In the genomic region with DNA sequence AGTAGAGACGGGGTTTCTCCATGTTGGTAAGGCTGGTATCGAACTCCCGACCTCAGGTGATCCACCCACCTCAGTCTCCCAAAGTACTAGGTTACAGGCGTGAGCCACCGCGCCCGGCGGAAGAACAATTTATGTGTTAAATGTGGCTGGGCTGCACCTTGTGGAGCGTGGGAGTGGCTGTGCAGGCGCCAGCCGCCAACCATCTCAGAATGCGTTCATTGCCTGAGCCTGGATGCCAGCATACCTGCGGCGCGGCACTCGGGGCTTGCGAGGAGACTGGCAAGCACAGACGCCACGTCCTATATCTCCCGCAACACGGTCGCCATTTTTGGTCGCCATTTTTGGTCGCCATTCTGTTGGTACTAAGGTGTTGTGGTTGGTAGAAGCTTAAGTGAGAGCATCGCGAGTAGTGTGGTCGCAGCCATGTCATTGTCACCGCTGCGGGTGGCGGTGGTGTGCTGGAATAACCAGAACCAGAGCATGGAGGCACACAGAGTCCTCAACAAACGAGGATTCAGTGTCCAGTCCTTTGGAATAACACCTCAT, we compare ENCODE assay signal across 25 cellular contexts.
"Had no signal": no experiment of that assay in that cellular context is flagged by ENCODE, and none has a peak within 500 bp of the region (broad histone marks: within the 10 kb centered on the region; RNA-seq: fewer than 3 reads in every experiment).

No MANE protein-coding gene starts in this region.

- H3K36me3 Mint-ChIP-seq: activated naive CD4-positive, alpha-beta T cell treated with anti-CD3 and anti-CD28 coated beads, Interleukin-2, amount 10 ng/mL, durations not matched to agents 7 days and 5 days; activated naive CD4-positive, alpha-beta T cell treated with anti-CD3 and anti-CD28 coated beads, Interleukin-2, amount 50 U/mL, for 72 hours; activated naive CD8-positive, alpha-beta T cell treated with anti-CD3 and anti-CD28 coated beads, Interleukin-2, amount 10 ng/mL, durations not matched to agents 7 days and 5 days had no signal

- H3K27me3 Mint-ChIP-seq: activated CD4-positive, alpha-beta T cell treated with anti-CD3 and anti-CD28 coated beads, Interleukin-2, amount 10 ng/mL, durations not matched to agents 7 days and 5 days; activated CD8-positive, alpha-beta T cell treated with anti-CD3 and anti-CD28 coated beads for 36 hours; activated naive CD4-positive, alpha-beta T cell treated with anti-CD3 and anti-CD28 coated beads, Interleukin-2, amount 10 ng/mL, durations not matched to agents 7 days and 5 days; activated naive CD8-positive, alpha-beta T cell treated with anti-CD3 and anti-CD28 coated beads, Interleukin-2, amount 10 ng/mL, durations not matched to agents 7 days and 5 days; activated T-helper 17 cell treated with anti-CD3 and anti-CD28 coated beads, Interleukin-2, amount 50 U/mL, for 72 hours; T-helper 17 cell had no signal

- H3K4me3 ChIP-seq: body of pancreas, colonic mucosa had no signal

- DNase-seq: activated CD4-positive, alpha-beta T cell treated with anti-CD3 and anti-CD28 coated beads for 1 hour; activated CD4-positive, alpha-beta T cell treated with anti-CD3 and anti-CD28 coated beads for 4 hours; activated CD4-positive, alpha-beta T cell treated with anti-CD3 and anti-CD28 coated beads, Interleukin-2, amount 10 ng/mL, durations not matched to agents 7 days and 5 days; activated CD4-positive, alpha-beta T cell treated with anti-CD3 and anti-CD28 coated beads, Interleukin-2, amount 50 U/mL, for 4 hours; activated CD8-positive, alpha-beta memory T cell treated with anti-CD3 and anti-CD28 coated beads for 24 hours; activated CD8-positive, alpha-beta T cell treated with anti-CD3 and anti-CD28 coated beads for 36 hours; activated effector memory CD4-positive, alpha-beta T cell treated with Interleukin-2 at 50 U/mL for 16 hours; activated naive CD4-positive, alpha-beta T cell; activated naive CD4-positive, alpha-beta T cell treated with anti-CD3 and anti-CD28 coated beads, Interleukin-2, amount 10 ng/mL, durations not matched to agents 7 days and 5 days; activated naive CD8-positive, alpha-beta T cell treated with anti-CD3 and anti-CD28 coated beads, Interleukin-2, amount 10 ng/mL, durations not matched to agents 7 days and 5 days; activated T-cell treated with anti-CD3 and anti-CD28 coated beads, Interleukin-2, amount 50 U/mL, for 4 hours; body of pancreas; caudate nucleus; colonic mucosa; effector memory CD4-positive, alpha-beta T cell; endodermal cell; foreskin fibroblast; head of caudate nucleus; T-helper 1 cell; T-helper 17 cell had no signal

- H3K9me3 ChIP-seq: body of pancreas, colonic mucosa had no signal

- H3K4me1 Mint-ChIP-seq: activated CD4-positive, alpha-beta T cell treated with anti-CD3 and anti-CD28 coated beads, Interleukin-2, amount 10 ng/mL, durations not matched to agents 7 days and 5 days; activated naive CD4-positive, alpha-beta T cell treated with anti-CD3 and anti-CD28 coated beads, Interleukin-2, amount 10 ng/mL, durations not matched to agents 7 days and 5 days; activated naive CD8-positive, alpha-beta T cell treated with anti-CD3 and anti-CD28 coated beads, Interleukin-2, amount 10 ng/mL, durations not matched to agents 7 days and 5 days; activated T-helper 17 cell treated with anti-CD3 and anti-CD28 coated beads, Interleukin-2, amount 50 U/mL, for 72 hours; T-helper 17 cell had no signal

- ATAC-seq: activated CD8-positive, alpha-beta T cell treated with anti-CD3 and anti-CD28 coated beads for 36 hours; activated naive CD4-positive, alpha-beta T cell treated with anti-CD3 and anti-CD28 coated beads, Interleukin-2, amount 50 U/mL, for 72 hours; activated T-cell treated with anti-CD3 and anti-CD28 coated beads, Interleukin-2, amount 50 U/mL, for 4 hours; activated T-helper 17 cell treated with anti-CD3 and anti-CD28 coated beads, Interleukin-2, amount 50 U/mL, for 72 hours; body of pancreas; esophagus mucosa; T-helper 17 cell; WTC11 had no signal

- H3K27ac Mint-ChIP-seq: activated CD4-positive, alpha-beta T cell treated with anti-CD3 and anti-CD28 coated beads, Interleukin-2, amount 10 ng/mL, durations not matched to agents 7 days and 5 days; activated CD8-positive, alpha-beta T cell treated with anti-CD3 and anti-CD28 coated beads for 36 hours; activated naive CD4-positive, alpha-beta T cell treated with anti-CD3 and anti-CD28 coated beads, Interleukin-2, amount 10 ng/mL, durations not matched to agents 7 days and 5 days; activated naive CD4-positive, alpha-beta T cell treated with anti-CD3 and anti-CD28 coated beads, Interleukin-2, amount 50 U/mL, for 72 hours; activated naive CD8-positive, alpha-beta T cell treated with anti-CD3 and anti-CD28 coated beads, Interleukin-2, amount 10 ng/mL, durations not matched to agents 7 days and 5 days; activated T-helper 17 cell treated with anti-CD3 and anti-CD28 coated beads, Interleukin-2, amount 50 U/mL, for 72 hours; endodermal cell; T-helper 17 cell; WTC11 had no signal

- H3K27me3 ChIP-seq: body of pancreas, colonic mucosa had no signal

- H3K36me3 ChIP-seq: colonic mucosa had no signal

- H3K27ac ChIP-seq: body of pancreas, colonic mucosa, VCaP had no signal

- H3K9me3 Mint-ChIP-seq: activated CD8-positive, alpha-beta T cell treated with anti-CD3 and anti-CD28 coated beads for 36 hours; activated naive CD4-positive, alpha-beta T cell treated with anti-CD3 and anti-CD28 coated beads, Interleukin-2, amount 10 ng/mL, durations not matched to agents 7 days and 5 days; activated naive CD8-positive, alpha-beta T cell treated with anti-CD3 and anti-CD28 coated beads, Interleukin-2, amount 10 ng/mL, durations not matched to agents 7 days and 5 days; activated T-cell treated with anti-CD3 and anti-CD28 coated beads, Interleukin-2, amount 50 U/mL, for 4 hours; activated T-helper 17 cell treated with anti-CD3 and anti-CD28 coated beads, Interleukin-2, amount 50 U/mL, for 72 hours; endodermal cell had no signal

- H3K4me3 Mint-ChIP-seq: activated CD4-positive, alpha-beta T cell treated with anti-CD3 and anti-CD28 coated beads, Interleukin-2, amount 10 ng/mL, durations not matched to agents 7 days and 5 days; activated CD8-positive, alpha-beta T cell treated with anti-CD3 and anti-CD28 coated beads for 36 hours; activated naive CD4-positive, alpha-beta T cell treated with anti-CD3 and anti-CD28 coated beads, Interleukin-2, amount 10 ng/mL, durations not matched to agents 7 days and 5 days; activated naive CD8-positive, alpha-beta T cell treated with anti-CD3 and anti-CD28 coated beads, Interleukin-2, amount 10 ng/mL, durations not matched to agents 7 days and 5 days; activated T-cell treated with anti-CD3 and anti-CD28 coated beads, Interleukin-2, amount 50 U/mL, for 4 hours; activated T-helper 17 cell treated with anti-CD3 and anti-CD28 coated beads, Interleukin-2, amount 50 U/mL, for 72 hours; endodermal cell; T-helper 17 cell; WTC11 had no signal

- H3K4me1 ChIP-seq: body of pancreas, colonic mucosa had no signal
